ENCODE assay signal across 13 cellular contexts in genomic region chrX:37754518-37754917, GRCh38. TPM values are rescaled to one million over a fixed set of nuclear protein-coding genes. Genes with fewer than 3 reads are reported as not detected.
DNase-seq lines count a peak whose midpoint lies in the region; ATAC-seq lines count a peak whose summit lies in the region.
"Had no signal": no experiment of that assay in that cellular context is flagged by ENCODE, and none has a peak within 500 bp of the region (broad histone marks: within the 10 kb centered on the region; RNA-seq: fewer than 3 reads in every experiment).

No MANE protein-coding gene starts in this region.

- peaks cover 15% of the 10 kb centered on the region for H3K4me1 Mint-ChIP-seq in activated CD4-positive, alpha-beta memory T cell treated with anti-CD3 and anti-CD28 coated beads for 36 hours (ENCODE audit: low read depth)
- H3K4me1 Mint-ChIP-seq in activated CD4-positive, alpha-beta memory T cell treated with anti-CD3 and anti-CD28 coated beads, Interleukin-2, amount 10 ng/mL, durations not matched to agents 7 days and 5 days: peaks cover 6% of the 10 kb centered on the region
- no peaks in the 10 kb centered on the region for H3K4me1 Mint-ChIP-seq in stimulated activated effector memory CD8-positive, alpha-beta T cell treated with anti-CD3 and anti-CD28 coated beads, Interleukin-12 subunit alpha, Interleukin-12 subunit beta, amount 100 ng/mL, for 72 hours

- CTCF ChIA-PET in activated CD4-positive, alpha-beta memory T cell treated with anti-CD3 and anti-CD28 coated beads for 36 hours (lab: Charles Lee): interaction anchor here (1.5 to 2.0 kb wide), 2 partner anchors 9 to 75 kb away, joined by 4 to 6 read pairs; no protein-coding TSS in a partner anchor
- CTCF ChIA-PET in activated CD4-positive, alpha-beta memory T cell treated with anti-CD3 and anti-CD28 coated beads, Interleukin-2, amount 10 ng/mL, durations not matched to agents 7 days and 5 days (lab: Charles Lee): interaction anchor here (0.7 kb wide), 1 partner anchor 9 kb away, joined by 4 read pairs; no protein-coding TSS in a partner anchor

- H3K27ac Mint-ChIP-seq in activated CD4-positive, alpha-beta memory T cell treated with anti-CD3 and anti-CD28 coated beads for 36 hours: no peak overlapping the region
- H3K27ac Mint-ChIP-seq in activated CD4-positive, alpha-beta memory T cell treated with anti-CD3 and anti-CD28 coated beads, Interleukin-2, amount 10 ng/mL, durations not matched to agents 7 days and 5 days: no peak overlapping the region
- H3K27ac Mint-ChIP-seq in stimulated activated effector memory CD8-positive, alpha-beta T cell treated with anti-CD3 and anti-CD28 coated beads, Interleukin-12 subunit alpha, Interleukin-12 subunit beta, amount 100 ng/mL, for 72 hours: no peak overlapping the region

- no peaks in the 10 kb centered on the region for H3K9me3 Mint-ChIP-seq in activated CD4-positive, alpha-beta memory T cell treated with anti-CD3 and anti-CD28 coated beads for 36 hours
- no peaks in the 10 kb centered on the region for H3K9me3 Mint-ChIP-seq in activated CD4-positive, alpha-beta memory T cell treated with anti-CD3 and anti-CD28 coated beads, Interleukin-2, amount 10 ng/mL, durations not matched to agents 7 days and 5 days
- no peaks in the 10 kb centered on the region for H3K9me3 Mint-ChIP-seq in stimulated activated effector memory CD8-positive, alpha-beta T cell treated with anti-CD3 and anti-CD28 coated beads, Interleukin-12 subunit alpha, Interleukin-12 subunit beta, amount 100 ng/mL, for 72 hours

- no peak overlapping the region for H3K4me3 Mint-ChIP-seq in activated CD4-positive, alpha-beta memory T cell treated with anti-CD3 and anti-CD28 coated beads for 36 hours
- no peak overlapping the region for H3K4me3 Mint-ChIP-seq in activated CD4-positive, alpha-beta memory T cell treated with anti-CD3 and anti-CD28 coated beads, Interleukin-2, amount 10 ng/mL, durations not matched to agents 7 days and 5 days
- no peak overlapping the region for H3K4me3 Mint-ChIP-seq in stimulated activated effector memory CD8-positive, alpha-beta T cell treated with anti-CD3 and anti-CD28 coated beads, Interleukin-12 subunit alpha, Interleukin-12 subunit beta, amount 100 ng/mL, for 72 hours

- ATAC-seq in GM21825 (IDR thresholded peaks at IDR 0.05; ENCODE audit: unreplicated experiment): peak; percentile 15
- ATAC-seq in HG03520 (IDR thresholded peaks at IDR 0.05; ENCODE audit: unreplicated experiment): peak; percentile 2
- ATAC-seq in stimulated activated effector memory CD8-positive, alpha-beta T cell treated with anti-CD3 and anti-CD28 coated beads, Interleukin-12 subunit alpha, Interleukin-12 subunit beta, amount 100 ng/mL, for 72 hours: peak; percentile 89
- ATAC-seq in esophagus mucosa: no peak
- ATAC-seq: A549 had no signal

- DNase-seq in activated CD4-positive, alpha-beta memory T cell treated with anti-CD3 and anti-CD28 coated beads for 36 hours: peak; percentile 24
- DNase-seq in activated CD4-positive, alpha-beta memory T cell treated with anti-CD3 and anti-CD28 coated beads, Interleukin-2, amount 10 ng/mL, durations not matched to agents 7 days and 5 days: no peak
- DNase-seq in stimulated activated effector memory CD8-positive, alpha-beta T cell treated with anti-CD3 and anti-CD28 coated beads, Interleukin-12 subunit alpha, Interleukin-12 subunit beta, amount 100 ng/mL, for 72 hours (ENCODE audit: low spot score in 2 of 2): no peak
- DNase-seq in kidney tubule cell (ENCODE audit: low spot score) (no peak), pons (ENCODE audit: low spot score) (no peak)
- DNase-seq: activated naive CD4-positive, alpha-beta T cell; hippocampal formation had no signal

- no peaks in the 10 kb centered on the region for H3K27me3 Mint-ChIP-seq in activated CD4-positive, alpha-beta memory T cell treated with anti-CD3 and anti-CD28 coated beads for 36 hours
- no peaks in the 10 kb centered on the region for H3K27me3 Mint-ChIP-seq in activated CD4-positive, alpha-beta memory T cell treated with anti-CD3 and anti-CD28 coated beads, Interleukin-2, amount 10 ng/mL, durations not matched to agents 7 days and 5 days

- POLR2A ChIA-PET in activated CD4-positive, alpha-beta memory T cell treated with anti-CD3 and anti-CD28 coated beads for 36 hours (lab: Charles Lee): no interaction called here
- POLR2A ChIA-PET in activated CD4-positive, alpha-beta memory T cell treated with anti-CD3 and anti-CD28 coated beads, Interleukin-2, amount 10 ng/mL, durations not matched to agents 7 days and 5 days (lab: Charles Lee): no interaction called here

- no peaks in the 10 kb centered on the region for H3K36me3 Mint-ChIP-seq in activated CD4-positive, alpha-beta memory T cell treated with anti-CD3 and anti-CD28 coated beads for 36 hours
- H3K36me3 Mint-ChIP-seq in activated CD4-positive, alpha-beta memory T cell treated with anti-CD3 and anti-CD28 coated beads, Interleukin-2, amount 10 ng/mL, durations not matched to agents 7 days and 5 days (ENCODE audit: low read depth): peaks cover 3% of the 10 kb centered on the region
- no peaks in the 10 kb centered on the region for H3K36me3 Mint-ChIP-seq in stimulated activated effector memory CD8-positive, alpha-beta T cell treated with anti-CD3 and anti-CD28 coated beads, Interleukin-12 subunit alpha, Interleukin-12 subunit beta, amount 100 ng/mL, for 72 hours

- intact Hi-C loops in activated CD4-positive, alpha-beta memory T cell treated with anti-CD3 and anti-CD28 coated beads for 36 hours (cut with micrococcal nuclease): loop anchor here (1.0 kb wide), 1 partner anchor 8 kb away; no protein-coding TSS in a partner anchor

RNA-seq across cellular contexts. Expression of gene CYBB, which starts 25.3 kb away (rescaled TPM):
- not detected for total RNA-seq in activated CD4-positive, alpha-beta memory T cell treated with anti-CD3 and anti-CD28 coated beads for 36 hours
- not detected for total RNA-seq in activated CD4-positive, alpha-beta memory T cell treated with anti-CD3 and anti-CD28 coated beads, Interleukin-2, amount 10 ng/mL, durations not matched to agents 7 days and 5 days
- 2.4 TPM for total RNA-seq in esophagus mucosa
- total RNA-seq: G401, MCF 10A had no signal
